In genomic region chr1:197917813-197918646, GRCh38 we compare ENCODE assay signal across 8 cellular contexts. TPM values are rescaled to one million over a fixed set of nuclear protein-coding genes. Genes with fewer than 3 reads are reported as not detected.
A peak's percentile ranks its signal among the peaks of the same experiment; 100 is the strongest.
DNase-seq lines count a peak whose midpoint lies in the region; ATAC-seq, FAIRE-seq and TF ChIP-seq lines count a peak whose summit lies in the region.

No MANE protein-coding gene starts in this region.

- no peak overlapping the region for H3K27ac ChIP-seq in CD4-positive, alpha-beta memory T cell (ENCODE audit: low read depth, low read length)

- H3K4me3 ChIP-seq in CD4-positive, alpha-beta memory T cell (ENCODE audit: low read length in 2 of 2), result peak overlapping the region in 1 of 2 donors; percentile 45
- no peak overlapping the region for H3K4me3 ChIP-seq in mucosa of descending colon

- POLR2A ChIA-PET in CD4-positive, alpha-beta memory T cell (lab: Charles Lee; ENCODE audit: partially characterized antibody), result interaction anchor here (0.7 to 3.4 kb wide), 4 partner anchors 9 to 15 kb away, joined by 3 to 14 read pairs (median 4); partner anchors contain the start of gene C1orf53
- POLR2A ChIA-PET in MCF 10A (lab: Yijun Ruan, JAX), result interaction anchor here (0.7 to 5.5 kb wide), 2 partner anchors 14 to 285 kb away, joined by 4 to 34 read pairs; partner anchors contain the start of gene C1orf53

- H3K9me3 Mint-ChIP-seq in CD4-positive, alpha-beta memory T cell, result peaks cover 0 to 23% (median 0%) of the 10 kb centered on the region in 8 donors
- H3K9me3 Mint-ChIP-seq in MCF 10A (ENCODE audit: unreplicated experiment), result no peaks in the 10 kb centered on the region

- CTCF ChIA-PET in CD4-positive, alpha-beta memory T cell (lab: Charles Lee; ENCODE audit: partially characterized antibody), result interaction anchor here (0.6 to 2.1 kb wide), 4 partner anchors 8 to 100 kb away, joined by 3 to 7 read pairs (median 3); no protein-coding TSS in a partner anchor
- CTCF ChIA-PET in MCF 10A (lab: Yijun Ruan, JAX), result interaction anchor here (0.6 to 2.8 kb wide), 10 partner anchors 8 to 786 kb away, joined by 3 to 13 read pairs (median 3); no protein-coding TSS in a partner anchor

- FAIRE-seq in D721Med (lab: Jason Lieb, UNC), result no peak

- peak overlapping the region in 4 of 7 donors; percentile 18 to 90 (median 40) for H3K27ac Mint-ChIP-seq in CD4-positive, alpha-beta memory T cell
- H3K27ac Mint-ChIP-seq in MCF 10A (ENCODE audit: low read depth, unreplicated experiment), result no peak overlapping the region

- H3K9me3 ChIP-seq in CD4-positive, alpha-beta memory T cell (ENCODE audit: control insufficient read depth in 1 of 2, low read length in 2 of 2), result no peaks in the 10 kb centered on the region
- no peaks in the 10 kb centered on the region for H3K9me3 ChIP-seq in mucosa of descending colon

- H3K4me1 Mint-ChIP-seq in CD4-positive, alpha-beta memory T cell, result peaks cover 46 to 82% (median 61%) of the 10 kb centered on the region in 4 donors
- peaks cover 13% of the 10 kb centered on the region for H3K4me1 Mint-ChIP-seq in MCF 10A (ENCODE audit: insufficient read depth, unreplicated experiment)

- intact Hi-C loops in CD4-positive, alpha-beta memory T cell (cut with micrococcal nuclease), result loop anchor here (1.0 to 2.0 kb wide), 2 partner anchors 9 to 15 kb away; partner anchors contain the start of gene C1orf53
- intact Hi-C loops in MCF 10A (cut with micrococcal nuclease) (loop anchor here (2.0 kb wide), 1 partner anchor 225 kb away; no protein-coding TSS in a partner anchor), mucosa of descending colon (cut with DNase I, micrococcal nuclease) (no loop called here)

- no peaks in the 10 kb centered on the region for H3K36me3 Mint-ChIP-seq in CD4-positive, alpha-beta memory T cell
- H3K36me3 Mint-ChIP-seq in MCF 10A (ENCODE audit: insufficient read depth, unreplicated experiment), result no peaks in the 10 kb centered on the region

- H3K36me3 ChIP-seq in CD4-positive, alpha-beta memory T cell (ENCODE audit: insufficient read depth, low read length), result no peaks in the 10 kb centered on the region
- H3K36me3 ChIP-seq in mucosa of descending colon (ENCODE audit: low read depth), result no peaks in the 10 kb centered on the region

- H3K27me3 Mint-ChIP-seq in CD4-positive, alpha-beta memory T cell, result peaks cover 81 to 91% of the 10 kb centered on the region in 2 donors
- H3K27me3 Mint-ChIP-seq in MCF 10A (ENCODE audit: insufficient read depth, unreplicated experiment), result no peaks in the 10 kb centered on the region

- H3K4me3 Mint-ChIP-seq in CD4-positive, alpha-beta memory T cell, result peak overlapping the region; percentile 69 to 89 (median 77)
- peak overlapping the region; percentile 56 for H3K4me3 Mint-ChIP-seq in MCF 10A (ENCODE audit: unreplicated experiment)

- H3K27me3 ChIP-seq in CD4-positive, alpha-beta memory T cell (ENCODE audit: insufficient read depth, low read length), result peaks cover 98% of the 10 kb centered on the region

- TF ChIP-seq CTCF in MCF 10A (IDR thresholded peaks at IDR 0.05; ENCODE audit: unreplicated experiment) (no peak), mucosa of descending colon (IDR thresholded peaks at IDR 0.05) (no peak), D721Med (IDR thresholded peaks at IDR 0.05; ENCODE audit: insufficient read depth, missing control alignments) (no peak)

- ATAC-seq in mucosa of descending colon, result peak; percentile 35
- ATAC-seq in GM18502 (IDR thresholded peaks at IDR 0.05; ENCODE audit: poor library complexity, unreplicated experiment), result no peak
- no peak for ATAC-seq in GM18873 (IDR thresholded peaks at IDR 0.05; ENCODE audit: low FRiP score, unreplicated experiment)

- no TSS peak for BruUV-seq in MCF 10A (replicated peaks; lab: Mats Ljungman, UMichigan)

- peak in 2 of 5 donors; percentile 23 to 36 for DNase-seq in CD4-positive, alpha-beta memory T cell
- DNase-seq in LHCN-M2 (ENCODE audit: low read depth) (peak; percentile 19), MCF 10A (ENCODE audit: unreplicated experiment) (no peak), mucosa of descending colon (peak in 2 of 3 donors; percentile 19 to 47), D721Med (ENCODE audit: insufficient read length, low spot score) (no peak), globus pallidus (ENCODE audit: low spot score) (no peak)

- H3K4me1 ChIP-seq in CD4-positive, alpha-beta memory T cell (ENCODE audit: insufficient read depth, low read length), result peaks cover 73% of the 10 kb centered on the region
- H3K4me1 ChIP-seq in mucosa of descending colon (ENCODE audit: low read depth), result peaks cover 41% of the 10 kb centered on the region

RNA-seq across cellular contexts. Expression of gene LHX9, which starts 0.9 kb away (rescaled TPM):
- not detected for total RNA-seq in CD4-positive, alpha-beta memory T cell
- not detected for polyA plus RNA-seq in CD4-positive, alpha-beta memory T cell
- 0.13 TPM in 1 of 2 replicates, not detected in the other for total RNA-seq in LHCN-M2 (2014; rRNA removed)
- polyA plus RNA-seq in LHCN-M2 (2012), result 0.19 TPM
- total RNA-seq in MCF 10A (2022), result not detected in 2 replicates
- total RNA-seq in mucosa of descending colon, result under 1 TPM in 1 of 3 donors, not detected in 2; 0.19 TPM

RNA-seq across cellular contexts. Expression of gene C1orf53, which starts 15.6 kb away (rescaled TPM):
- total RNA-seq in CD4-positive, alpha-beta memory T cell, result not detected
- polyA plus RNA-seq in CD4-positive, alpha-beta memory T cell, result not detected
- 11.1 and 12.7 TPM in 2 replicates for total RNA-seq in LHCN-M2 (2014; rRNA removed)
- 10.4 TPM for polyA plus RNA-seq in LHCN-M2 (2012)
- 10.7 and 15.1 TPM in 2 replicates for total RNA-seq in MCF 10A (2022)
- 1 to 10 TPM; 1.1 to 6.8 (median 4.1) TPM for total RNA-seq in mucosa of descending colon

Comparison
In these comparisons a context has a peak if more than half of its experiments do, and no peak if none do; other contexts are left out.
1. DNase-seq: peak in LHCN-M2 (single experiment) and mucosa of descending colon (2 of 3); none in MCF 10A (single experiment), D721Med (single experiment) and globus pallidus (single experiment).
2. intact Hi-C loops: an anchor here in CD4-positive, alpha-beta memory T cell (1.0 to 2.0 kb wide) and MCF 10A (2.0 kb wide); none called in mucosa of descending colon.